ENCODE assay signal across 1 cellular context in the genomic region with DNA sequence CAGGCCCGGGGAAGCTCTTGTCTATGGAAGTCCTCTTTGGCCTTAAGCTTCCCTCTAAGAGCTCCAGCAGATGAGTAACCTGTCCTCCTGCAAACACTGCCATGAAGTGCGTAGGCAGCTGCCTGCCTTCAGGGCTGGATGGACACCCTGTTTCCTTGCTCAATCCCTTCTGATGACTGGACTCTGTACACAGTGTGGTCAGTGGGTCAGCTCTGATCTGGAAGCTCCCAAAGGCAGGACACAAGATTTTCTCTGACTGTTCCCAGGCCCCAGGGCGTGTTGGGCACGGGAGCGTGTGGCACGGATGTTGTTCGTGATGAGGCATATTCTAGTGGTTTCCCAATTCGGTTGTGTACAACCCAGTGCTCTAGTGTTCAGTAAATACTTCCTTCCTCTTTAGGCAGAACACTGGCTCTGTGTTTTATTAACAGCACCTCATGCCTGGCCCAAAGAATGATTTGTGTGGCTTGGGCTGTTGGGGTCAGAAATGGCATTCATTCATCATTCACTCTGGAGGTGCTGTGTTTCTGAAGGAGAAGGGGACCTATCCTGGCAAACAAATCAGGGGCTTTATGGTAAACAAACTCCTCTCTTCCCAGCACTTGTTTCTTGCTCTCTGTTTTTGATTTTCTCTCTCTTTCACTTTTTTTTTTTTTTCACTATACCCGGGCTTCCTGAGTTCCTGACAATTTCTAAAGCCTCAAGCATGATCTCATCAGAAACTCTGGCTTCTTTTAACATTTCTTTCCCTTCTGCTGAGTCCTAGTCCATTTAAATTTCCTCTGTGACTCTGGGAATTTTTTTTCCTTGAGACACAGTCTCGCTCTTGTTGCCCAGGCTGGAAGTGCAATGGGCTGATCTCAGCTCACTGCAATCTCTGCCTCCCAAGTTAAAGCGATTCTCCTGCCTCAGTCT.
TF ChIP-seq lines count a peak whose summit lies in the region.

No MANE protein-coding gene starts in this region.

TF ChIP-seq in HepG2, 621 proteins besides CTCF, POLR2A, EP300 and RAD21 (continued from another document and continues in another):
- TF ChIP-seq ZNF296 (CRISPR knock-in tag; conservative IDR thresholded peaks at IDR 0.05) (peak; percentile 99), ZNF235 (CRISPR knock-in tag; IDR thresholded peaks at IDR 0.05; ENCODE audit: borderline replicate concordance) (no peak), HNRNPL (IDR thresholded peaks at IDR 0.05; ENCODE audit: low read depth, low read length) (no peak), TCF7L2 (IDR thresholded peaks at IDR 0.05; ENCODE audit: low read depth, low read length) (no peak), SRSF4 (IDR thresholded peaks at IDR 0.05; ENCODE audit: low read depth, low read length, poor library complexity, severe bottlenecking) (no peak), ZNF563 (CRISPR knock-in tag; IDR thresholded peaks at IDR 0.05) (no peak), HMG20A (CRISPR knock-in tag; IDR thresholded peaks at IDR 0.05; ENCODE audit: borderline replicate concordance) (peak; percentile 98), ZNF615 (CRISPR knock-in tag; IDR thresholded peaks at IDR 0.05; ENCODE audit: borderline replicate concordance) (no peak), RAD51 (IDR thresholded peaks at IDR 0.05; ENCODE audit: borderline replicate concordance) (no peak), HMGA1 (CRISPR knock-in tag; conservative IDR thresholded peaks at IDR 0.05) (no peak), CC2D1A (CRISPR knock-in tag; IDR thresholded peaks at IDR 0.05) (no peak), ZNF761 (CRISPR knock-in tag; conservative IDR thresholded peaks at IDR 0.05) (no peak), ZBTB42 (CRISPR knock-in tag; IDR thresholded peaks at IDR 0.05) (no peak), GATA4 (IDR thresholded peaks at IDR 0.05; ENCODE audit: borderline replicate concordance, low read depth) (no peak; the same call in 1 of the 2 replicates), RFXANK (CRISPR knock-in tag; IDR thresholded peaks at IDR 0.05) (0 out of 2 replicates have a peak, but pooled peaks have one; percentile 24), MEIS1 (CRISPR knock-in tag; IDR thresholded peaks at IDR 0.05; ENCODE audit: borderline replicate concordance) (no peak; the same call in 1 of the 2 replicates), ZNF382 (CRISPR knock-in tag; IDR thresholded peaks at IDR 0.05; ENCODE audit: borderline replicate concordance) (no peak), ZNF772 (CRISPR knock-in tag; IDR thresholded peaks at IDR 0.05) (peak; percentile 65; the same call in 1 of the 2 replicates), SMAD9 (CRISPR knock-in tag; IDR thresholded peaks at IDR 0.05) (no peak), ELF1 (CRISPR knock-in tag; IDR thresholded peaks at IDR 0.05) (peak; percentile 28; the same call in 1 of the 2 replicates), ZNF773 (CRISPR knock-in tag; IDR thresholded peaks at IDR 0.05; ENCODE audit: borderline replicate concordance) (no peak), ZSCAN30 (CRISPR knock-in tag; IDR thresholded peaks at IDR 0.05) (no peak), FOXC1 (CRISPR knock-in tag; IDR thresholded peaks at IDR 0.05; ENCODE audit: borderline replicate concordance) (no peak), IKZF1 (IDR thresholded peaks at IDR 0.05) (no peak), SNAI1 (CRISPR knock-in tag; IDR thresholded peaks at IDR 0.05; ENCODE audit: borderline replicate concordance) (no peak), ZMYM4 (CRISPR knock-in tag; IDR thresholded peaks at IDR 0.05) (0 out of 2 replicates have a peak, but pooled peaks have one; percentile 48), CHD2 (IDR thresholded peaks at IDR 0.05; ENCODE audit: low read depth, low read length) (no peak), ZNF546 (CRISPR knock-in tag; conservative IDR thresholded peaks at IDR 0.05) (no peak), GLI4 (CRISPR knock-in tag; IDR thresholded peaks at IDR 0.05; ENCODE audit: borderline replicate concordance) (no peak), ZSCAN12 (CRISPR knock-in tag; IDR thresholded peaks at IDR 0.05) (no peak), HOXD1 (CRISPR knock-in tag; IDR thresholded peaks at IDR 0.05) (no peak), BHLHE40 (IDR thresholded peaks at IDR 0.05; ENCODE audit: low read length) (peak; percentile 98), THAP11 (CRISPR knock-in tag; IDR thresholded peaks at IDR 0.05) (peak; percentile 75), KDM6A (CRISPR knock-in tag; IDR thresholded peaks at IDR 0.05; ENCODE audit: low read depth) (peak; percentile 63), HES4 (CRISPR knock-in tag; IDR thresholded peaks at IDR 0.05; ENCODE audit: borderline replicate concordance) (no peak), CREM (IDR thresholded peaks at IDR 0.05) (peak; percentile 47), CREM (CRISPR knock-in tag; IDR thresholded peaks at IDR 0.05) (no peak)
- TF ChIP-seq, protein P1, sequence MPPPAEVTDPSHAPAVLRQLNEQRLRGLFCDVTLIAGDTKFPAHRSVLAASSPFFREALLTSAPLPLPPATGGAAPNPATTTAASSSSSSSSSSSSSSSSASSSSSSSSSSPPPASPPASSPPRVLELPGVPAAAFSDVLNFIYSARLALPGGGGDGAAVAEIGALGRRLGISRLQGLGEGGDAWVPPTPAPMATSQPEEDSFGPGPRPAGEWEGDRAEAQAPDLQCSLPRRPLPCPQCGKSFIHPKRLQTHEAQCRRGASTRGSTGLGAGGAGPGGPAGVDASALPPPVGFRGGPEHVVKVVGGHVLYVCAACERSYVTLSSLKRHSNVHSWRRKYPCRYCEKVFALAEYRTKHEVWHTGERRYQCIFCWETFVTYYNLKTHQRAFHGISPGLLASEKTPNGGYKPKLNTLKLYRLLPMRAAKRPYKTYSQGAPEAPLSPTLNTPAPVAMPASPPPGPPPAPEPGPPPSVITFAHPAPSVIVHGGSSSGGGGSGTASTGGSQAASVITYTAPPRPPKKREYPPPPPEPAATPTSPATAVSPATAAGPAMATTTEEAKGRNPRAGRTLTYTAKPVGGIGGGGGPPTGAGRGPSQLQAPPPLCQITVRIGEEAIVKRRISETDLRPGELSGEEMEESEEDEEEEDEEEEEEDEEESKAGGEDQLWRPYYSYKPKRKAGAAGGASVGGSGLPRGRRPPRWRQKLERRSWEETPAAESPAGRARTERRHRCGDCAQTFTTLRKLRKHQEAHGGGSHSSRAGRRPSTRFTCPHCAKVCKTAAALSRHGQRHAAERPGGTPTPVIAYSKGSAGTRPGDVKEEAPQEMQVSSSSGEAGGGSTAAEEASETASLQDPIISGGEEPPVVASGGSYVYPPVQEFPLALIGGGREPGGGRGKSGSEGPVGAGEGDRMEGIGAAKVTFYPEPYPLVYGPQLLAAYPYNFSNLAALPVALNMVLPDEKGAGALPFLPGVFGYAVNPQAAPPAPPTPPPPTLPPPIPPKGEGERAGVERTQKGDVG (CRISPR knock-in tag; IDR thresholded peaks at IDR 0.05; ENCODE audit: borderline replicate concordance): peak; percentile 37; the same call in 1 of the 2 replicates
- TF ChIP-seq, protein P2, sequence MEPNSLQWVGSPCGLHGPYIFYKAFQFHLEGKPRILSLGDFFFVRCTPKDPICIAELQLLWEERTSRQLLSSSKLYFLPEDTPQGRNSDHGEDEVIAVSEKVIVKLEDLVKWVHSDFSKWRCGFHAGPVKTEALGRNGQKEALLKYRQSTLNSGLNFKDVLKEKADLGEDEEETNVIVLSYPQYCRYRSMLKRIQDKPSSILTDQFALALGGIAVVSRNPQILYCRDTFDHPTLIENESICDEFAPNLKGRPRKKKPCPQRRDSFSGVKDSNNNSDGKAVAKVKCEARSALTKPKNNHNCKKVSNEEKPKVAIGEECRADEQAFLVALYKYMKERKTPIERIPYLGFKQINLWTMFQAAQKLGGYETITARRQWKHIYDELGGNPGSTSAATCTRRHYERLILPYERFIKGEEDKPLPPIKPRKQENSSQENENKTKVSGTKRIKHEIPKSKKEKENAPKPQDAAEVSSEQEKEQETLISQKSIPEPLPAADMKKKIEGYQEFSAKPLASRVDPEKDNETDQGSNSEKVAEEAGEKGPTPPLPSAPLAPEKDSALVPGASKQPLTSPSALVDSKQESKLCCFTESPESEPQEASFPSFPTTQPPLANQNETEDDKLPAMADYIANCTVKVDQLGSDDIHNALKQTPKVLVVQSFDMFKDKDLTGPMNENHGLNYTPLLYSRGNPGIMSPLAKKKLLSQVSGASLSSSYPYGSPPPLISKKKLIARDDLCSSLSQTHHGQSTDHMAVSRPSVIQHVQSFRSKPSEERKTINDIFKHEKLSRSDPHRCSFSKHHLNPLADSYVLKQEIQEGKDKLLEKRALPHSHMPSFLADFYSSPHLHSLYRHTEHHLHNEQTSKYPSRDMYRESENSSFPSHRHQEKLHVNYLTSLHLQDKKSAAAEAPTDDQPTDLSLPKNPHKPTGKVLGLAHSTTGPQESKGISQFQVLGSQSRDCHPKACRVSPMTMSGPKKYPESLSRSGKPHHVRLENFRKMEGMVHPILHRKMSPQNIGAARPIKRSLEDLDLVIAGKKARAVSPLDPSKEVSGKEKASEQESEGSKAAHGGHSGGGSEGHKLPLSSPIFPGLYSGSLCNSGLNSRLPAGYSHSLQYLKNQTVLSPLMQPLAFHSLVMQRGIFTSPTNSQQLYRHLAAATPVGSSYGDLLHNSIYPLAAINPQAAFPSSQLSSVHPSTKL (CRISPR knock-in tag; IDR thresholded peaks at IDR 0.05): peak; percentile 96
- TF ChIP-seq, protein P3, sequence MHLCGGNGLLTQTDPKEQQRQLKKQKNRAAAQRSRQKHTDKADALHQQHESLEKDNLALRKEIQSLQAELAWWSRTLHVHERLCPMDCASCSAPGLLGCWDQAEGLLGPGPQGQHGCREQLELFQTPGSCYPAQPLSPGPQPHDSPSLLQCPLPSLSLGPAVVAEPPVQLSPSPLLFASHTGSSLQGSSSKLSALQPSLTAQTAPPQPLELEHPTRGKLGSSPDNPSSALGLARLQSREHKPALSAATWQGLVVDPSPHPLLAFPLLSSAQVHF (CRISPR knock-in tag; IDR thresholded peaks at IDR 0.05): no peak
- TF ChIP-seq, protein P4, sequence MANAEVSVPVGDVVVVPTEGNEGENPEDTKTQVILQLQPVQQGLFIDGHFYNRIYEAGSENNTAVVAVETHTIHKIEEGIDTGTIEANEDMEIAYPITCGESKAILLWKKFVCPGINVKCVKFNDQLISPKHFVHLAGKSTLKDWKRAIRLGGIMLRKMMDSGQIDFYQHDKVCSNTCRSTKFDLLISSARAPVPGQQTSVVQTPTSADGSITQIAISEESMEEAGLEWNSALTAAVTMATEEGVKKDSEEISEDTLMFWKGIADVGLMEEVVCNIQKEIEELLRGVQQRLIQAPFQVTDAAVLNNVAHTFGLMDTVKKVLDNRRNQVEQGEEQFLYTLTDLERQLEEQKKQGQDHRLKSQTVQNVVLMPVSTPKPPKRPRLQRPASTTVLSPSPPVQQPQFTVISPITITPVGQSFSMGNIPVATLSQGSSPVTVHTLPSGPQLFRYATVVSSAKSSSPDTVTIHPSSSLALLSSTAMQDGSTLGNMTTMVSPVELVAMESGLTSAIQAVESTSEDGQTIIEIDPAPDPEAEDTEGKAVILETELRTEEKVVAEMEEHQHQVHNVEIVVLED (CRISPR knock-in tag; IDR thresholded peaks at IDR 0.05; ENCODE audit: borderline replicate concordance): no peak
- TF ChIP-seq, protein P5, sequence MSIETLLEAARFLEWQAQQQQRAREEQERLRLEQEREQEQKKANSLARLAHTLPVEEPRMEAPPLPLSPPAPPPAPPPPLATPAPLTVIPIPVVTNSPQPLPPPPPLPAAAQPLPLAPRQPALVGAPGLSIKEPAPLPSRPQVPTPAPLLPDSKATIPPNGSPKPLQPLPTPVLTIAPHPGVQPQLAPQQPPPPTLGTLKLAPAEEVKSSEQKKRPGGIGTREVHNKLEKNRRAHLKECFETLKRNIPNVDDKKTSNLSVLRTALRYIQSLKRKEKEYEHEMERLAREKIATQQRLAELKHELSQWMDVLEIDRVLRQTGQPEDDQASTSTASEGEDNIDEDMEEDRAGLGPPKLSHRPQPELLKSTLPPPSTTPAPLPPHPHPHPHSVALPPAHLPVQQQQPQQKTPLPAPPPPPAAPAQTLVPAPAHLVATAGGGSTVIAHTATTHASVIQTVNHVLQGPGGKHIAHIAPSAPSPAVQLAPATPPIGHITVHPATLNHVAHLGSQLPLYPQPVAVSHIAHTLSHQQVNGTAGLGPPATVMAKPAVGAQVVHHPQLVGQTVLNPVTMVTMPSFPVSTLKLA (IDR thresholded peaks at IDR 0.05): peak; percentile 32; the same call in 1 of the 2 replicates
- TF ChIP-seq, protein P6, sequence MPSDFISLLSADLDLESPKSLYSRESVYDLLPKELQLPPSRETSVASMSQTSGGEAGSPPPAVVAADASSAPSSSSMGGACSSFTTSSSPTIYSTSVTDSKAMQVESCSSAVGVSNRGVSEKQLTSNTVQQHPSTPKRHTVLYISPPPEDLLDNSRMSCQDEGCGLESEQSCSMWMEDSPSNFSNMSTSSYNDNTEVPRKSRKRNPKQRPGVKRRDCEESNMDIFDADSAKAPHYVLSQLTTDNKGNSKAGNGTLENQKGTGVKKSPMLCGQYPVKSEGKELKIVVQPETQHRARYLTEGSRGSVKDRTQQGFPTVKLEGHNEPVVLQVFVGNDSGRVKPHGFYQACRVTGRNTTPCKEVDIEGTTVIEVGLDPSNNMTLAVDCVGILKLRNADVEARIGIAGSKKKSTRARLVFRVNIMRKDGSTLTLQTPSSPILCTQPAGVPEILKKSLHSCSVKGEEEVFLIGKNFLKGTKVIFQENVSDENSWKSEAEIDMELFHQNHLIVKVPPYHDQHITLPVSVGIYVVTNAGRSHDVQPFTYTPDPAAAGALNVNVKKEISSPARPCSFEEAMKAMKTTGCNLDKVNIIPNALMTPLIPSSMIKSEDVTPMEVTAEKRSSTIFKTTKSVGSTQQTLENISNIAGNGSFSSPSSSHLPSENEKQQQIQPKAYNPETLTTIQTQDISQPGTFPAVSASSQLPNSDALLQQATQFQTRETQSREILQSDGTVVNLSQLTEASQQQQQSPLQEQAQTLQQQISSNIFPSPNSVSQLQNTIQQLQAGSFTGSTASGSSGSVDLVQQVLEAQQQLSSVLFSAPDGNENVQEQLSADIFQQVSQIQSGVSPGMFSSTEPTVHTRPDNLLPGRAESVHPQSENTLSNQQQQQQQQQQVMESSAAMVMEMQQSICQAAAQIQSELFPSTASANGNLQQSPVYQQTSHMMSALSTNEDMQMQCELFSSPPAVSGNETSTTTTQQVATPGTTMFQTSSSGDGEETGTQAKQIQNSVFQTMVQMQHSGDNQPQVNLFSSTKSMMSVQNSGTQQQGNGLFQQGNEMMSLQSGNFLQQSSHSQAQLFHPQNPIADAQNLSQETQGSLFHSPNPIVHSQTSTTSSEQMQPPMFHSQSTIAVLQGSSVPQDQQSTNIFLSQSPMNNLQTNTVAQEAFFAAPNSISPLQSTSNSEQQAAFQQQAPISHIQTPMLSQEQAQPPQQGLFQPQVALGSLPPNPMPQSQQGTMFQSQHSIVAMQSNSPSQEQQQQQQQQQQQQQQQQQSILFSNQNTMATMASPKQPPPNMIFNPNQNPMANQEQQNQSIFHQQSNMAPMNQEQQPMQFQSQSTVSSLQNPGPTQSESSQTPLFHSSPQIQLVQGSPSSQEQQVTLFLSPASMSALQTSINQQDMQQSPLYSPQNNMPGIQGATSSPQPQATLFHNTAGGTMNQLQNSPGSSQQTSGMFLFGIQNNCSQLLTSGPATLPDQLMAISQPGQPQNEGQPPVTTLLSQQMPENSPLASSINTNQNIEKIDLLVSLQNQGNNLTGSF (CRISPR knock-in tag; IDR thresholded peaks at IDR 0.05): no peak
- TF ChIP-seq, protein P7, sequence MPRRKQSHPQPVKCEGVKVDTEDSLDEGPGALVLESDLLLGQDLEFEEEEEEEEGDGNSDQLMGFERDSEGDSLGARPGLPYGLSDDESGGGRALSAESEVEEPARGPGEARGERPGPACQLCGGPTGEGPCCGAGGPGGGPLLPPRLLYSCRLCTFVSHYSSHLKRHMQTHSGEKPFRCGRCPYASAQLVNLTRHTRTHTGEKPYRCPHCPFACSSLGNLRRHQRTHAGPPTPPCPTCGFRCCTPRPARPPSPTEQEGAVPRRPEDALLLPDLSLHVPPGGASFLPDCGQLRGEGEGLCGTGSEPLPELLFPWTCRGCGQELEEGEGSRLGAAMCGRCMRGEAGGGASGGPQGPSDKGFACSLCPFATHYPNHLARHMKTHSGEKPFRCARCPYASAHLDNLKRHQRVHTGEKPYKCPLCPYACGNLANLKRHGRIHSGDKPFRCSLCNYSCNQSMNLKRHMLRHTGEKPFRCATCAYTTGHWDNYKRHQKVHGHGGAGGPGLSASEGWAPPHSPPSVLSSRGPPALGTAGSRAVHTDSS (CRISPR knock-in tag; conservative IDR thresholded peaks at IDR 0.05): no peak
